In genomic region chr19:55437410-55437809, GRCh38 we compare ENCODE assay signal across 9 cellular contexts. TPM values are rescaled to one million over a fixed set of nuclear protein-coding genes. Genes with fewer than 3 reads are reported as not detected.
DNase-seq lines count a peak whose midpoint lies in the region; ATAC-seq, FAIRE-seq and TF ChIP-seq lines count a peak whose summit lies in the region.
"Had no signal": no experiment of that assay in that cellular context is flagged by ENCODE, and none has a peak within 500 bp of the region (broad histone marks: within the 10 kb centered on the region; RNA-seq: fewer than 3 reads in every experiment).

No MANE protein-coding gene starts in this region.

- FAIRE-seq in urothelium cell line (lab: Jason Lieb, UNC) = no peak

- peak; percentile 83 for DNase-seq in AG20443 (ENCODE audit: low spot score)
- peak; percentile 74 for DNase-seq in HPDE6-E6E7 (ENCODE audit: extremely low spot score)
- peak; percentile 82 for DNase-seq in SW480 (ENCODE audit: low spot score)
- DNase-seq in cardiac muscle cell (ENCODE audit: low read depth in 1 of 2, low spot score in 1 of 2) = peak; percentile 83 to 90
- peak; percentile 88 for DNase-seq in urothelium cell line (ENCODE audit: low spot score)

- H3K27ac ChIP-seq in cardiac muscle cell = no peak overlapping the region

- H3K36me3 ChIP-seq in cardiac muscle cell = no peaks in the 10 kb centered on the region

- ATAC-seq in HG03135 (IDR thresholded peaks at IDR 0.05; ENCODE audit: unreplicated experiment) (no peak), HG03520 (IDR thresholded peaks at IDR 0.05; ENCODE audit: unreplicated experiment) (no peak), GM18520 (IDR thresholded peaks at IDR 0.05; ENCODE audit: unreplicated experiment) (no peak)

- no peaks in the 10 kb centered on the region for H3K9me3 ChIP-seq in cardiac muscle cell (ENCODE audit: low read depth)

- peaks cover 46% of the 10 kb centered on the region for H3K27me3 ChIP-seq in cardiac muscle cell

- H3K4me3 ChIP-seq in cardiac muscle cell = no peak overlapping the region

- no peaks in the 10 kb centered on the region for H3K4me1 ChIP-seq in cardiac muscle cell (ENCODE audit: low read depth)

- no peak for TF ChIP-seq CTCF in cardiac muscle cell (IDR thresholded peaks at IDR 0.05; ENCODE audit: low read depth, low read length)

RNA-seq across cellular contexts. Expression of gene SHISA7, which starts 5.7 kb away (rescaled TPM):
- total RNA-seq in cardiac muscle cell = not detected in 2 replicates
- not detected in 2 replicates for polyA plus RNA-seq in cardiac muscle cell
- total RNA-seq: kidney epithelial cell had no signal

RNA-seq across cellular contexts. Expression of gene ISOC2, which starts 24.0 kb away (rescaled TPM):
- 99.4 and 200 TPM in 2 replicates for total RNA-seq in cardiac muscle cell
- 73.9 and 89.7 TPM in 2 replicates for polyA plus RNA-seq in cardiac muscle cell

RNA-seq across cellular contexts. Expression of gene C19orf85, which starts 27.1 kb away (rescaled TPM):
- total RNA-seq in cardiac muscle cell = not detected in 2 replicates
- not detected in 2 replicates for polyA plus RNA-seq in cardiac muscle cell
- total RNA-seq: kidney epithelial cell had no signal

RNA-seq across cellular contexts. Expression of gene UBE2S, which starts 29.8 kb away (rescaled TPM):
- 54.2 and 244 TPM in 2 replicates for total RNA-seq in cardiac muscle cell
- 164 and 471 TPM in 2 replicates for polyA plus RNA-seq in cardiac muscle cell

RNA-seq across cellular contexts. Expression of gene ZNF628, which starts 39.0 kb away (rescaled TPM):
- 15.7 and 16.7 TPM in 2 replicates for total RNA-seq in cardiac muscle cell
- 0.95 and 0.96 TPM in 2 replicates for polyA plus RNA-seq in cardiac muscle cell
